In genomic region chr15:72202801-72203506, GRCh38 we compare ENCODE assay signal across 11 cellular contexts. TPM values are rescaled to one million over a fixed set of nuclear protein-coding genes. Genes with fewer than 3 reads are reported as not detected.
A peak's percentile ranks its signal among the peaks of the same experiment; 100 is the strongest.
DNase-seq lines count a peak whose midpoint lies in the region; ATAC-seq and TF ChIP-seq lines count a peak whose summit lies in the region.
"Had no signal": no experiment of that assay in that cellular context is flagged by ENCODE, and none has a peak within 500 bp of the region (broad histone marks: within the 10 kb centered on the region; RNA-seq: fewer than 3 reads in every experiment).

No MANE protein-coding gene starts in this region.

- no peak overlapping the region for H3K4me2 ChIP-seq in H9 (ENCODE audit: insufficient read depth, insufficient read length, low read length)

- no peaks in the 10 kb centered on the region for H3K79me1 ChIP-seq in H9 (ENCODE audit: insufficient read depth, low read depth, low read length, poor library complexity, severe bottlenecking)

- H3K4ac ChIP-seq in H9 (ENCODE audit: low read depth, low read length): no peak overlapping the region

- in situ Hi-C loops in Panc1 (cut with HindIII; ENCODE audit: low pct_unique_long_range_greater_than_20kb, low sequenced_read_pairs): no loop called here

- H2BK15ac ChIP-seq in H9 (ENCODE audit: low read depth, low read length): no peak overlapping the region

- CTCF ChIA-PET in Panc1 (lab: Charles Lee): no interaction called here

- H3K27ac ChIP-seq in Panc1 (ENCODE audit: low read length) (peak overlapping the region; percentile 49), endodermal cell (ENCODE audit: low read depth, low read length) (peak overlapping the region; percentile 42), rectal smooth muscle tissue (ENCODE audit: low read depth, low read length) (peak overlapping the region; percentile 31), H9 (ENCODE audit: insufficient read length, low read depth, low read length) (no peak overlapping the region)

- H3K56ac ChIP-seq in H9 (ENCODE audit: insufficient read length, low read depth, low read length): no peak overlapping the region

- peaks cover 67% of the 10 kb centered on the region for H3K36me3 ChIP-seq in Panc1 (ENCODE audit: control insufficient read depth, insufficient read depth, low read length)
- peaks cover 97% of the 10 kb centered on the region for H3K36me3 ChIP-seq in endodermal cell (ENCODE audit: control insufficient read depth, insufficient read depth, low read length)
- H3K36me3 ChIP-seq in rectal smooth muscle tissue (ENCODE audit: control insufficient read depth, insufficient read depth, low read length): peaks cover 70% of the 10 kb centered on the region

- H4K8ac ChIP-seq in H9 (replicated peaks; ENCODE audit: insufficient read length, low read depth, low read length): no peak overlapping the region

- H2BK120ac ChIP-seq in H9 (ENCODE audit: low read depth, low read length, poor library complexity, severe bottlenecking): no peak overlapping the region

- H3K9me3 Mint-ChIP-seq in CD14-positive monocyte (peaks cover 0 to 7% (median 2%) of the 10 kb centered on the region in 7 donors), endodermal cell (no peaks in the 10 kb centered on the region), H9 (no peaks in the 10 kb centered on the region)
- H3K9me3 Mint-ChIP-seq: activated T-cell treated with anti-CD3 and anti-CD28 coated beads, Interleukin-2, amount 50 U/mL, for 4 hours had no signal

- H2AK5ac ChIP-seq in H9 (ENCODE audit: insufficient read length, low read length): no peak overlapping the region

- peaks cover 99 to 100% of the 10 kb centered on the region in 2 donors for H3K36me3 Mint-ChIP-seq in CD14-positive monocyte
- H3K36me3 Mint-ChIP-seq in endodermal cell (ENCODE audit: low read depth): peaks cover 92% of the 10 kb centered on the region
- peaks cover 58 to 99% (median 92%) of the 10 kb centered on the region in 3 experiments for H3K36me3 Mint-ChIP-seq in H9 (ENCODE audit: insufficient read depth in 1 of 3, low read depth in 3 of 3)

- no TSS peak for BruUV-seq in Panc1 (replicated peaks; lab: Mats Ljungman, UMichigan)

- H3K23ac ChIP-seq in H9 (ENCODE audit: insufficient read length, low read depth, low read length): no peak overlapping the region

- H2BK12ac ChIP-seq in H9 (ENCODE audit: insufficient read length, low read depth, low read length): no peak overlapping the region

- no peak overlapping the region for H2AFZ ChIP-seq in H9 (ENCODE audit: low read length)

- H3K27me3 ChIP-seq in Panc1 (ENCODE audit: control insufficient read depth, insufficient read depth, low read length) (no peaks in the 10 kb centered on the region), endodermal cell (ENCODE audit: control insufficient read depth, insufficient read depth, low read length, poor library complexity, severe bottlenecking) (no peaks in the 10 kb centered on the region), rectal smooth muscle tissue (ENCODE audit: control insufficient read depth, insufficient read depth, low read length) (no peaks in the 10 kb centered on the region), H9 (ENCODE audit: insufficient read depth, low read length) (no peaks in the 10 kb centered on the region)

- H3K4me3 Mint-ChIP-seq in CD14-positive monocyte (no peak overlapping the region), endodermal cell (no peak overlapping the region), H9 (no peak overlapping the region)
- H3K4me3 Mint-ChIP-seq: activated T-cell treated with anti-CD3 and anti-CD28 coated beads, Interleukin-2, amount 50 U/mL, for 4 hours had no signal

- no peaks in the 10 kb centered on the region for H4K20me1 ChIP-seq in H9 (ENCODE audit: control insufficient read depth, insufficient read depth, insufficient read length)

- no peak overlapping the region for H3K4me3 ChIP-seq in Panc1 (ENCODE audit: low read depth in 2 of 2, low read length in 2 of 2)
- H3K4me3 ChIP-seq in endodermal cell (ENCODE audit: low read length): no peak overlapping the region
- H3K4me3 ChIP-seq in rectal smooth muscle tissue (ENCODE audit: low read length): no peak overlapping the region

- POLR2A ChIA-PET in Panc1 (lab: Charles Lee): no interaction called here

- H3K27me3 Mint-ChIP-seq in CD14-positive monocyte (ENCODE audit: low read depth in 3 of 3) (peaks cover 7 to 14% (median 11%) of the 10 kb centered on the region in 3 donors), endodermal cell (ENCODE audit: insufficient read depth) (no peaks in the 10 kb centered on the region), H9 (ENCODE audit: low read depth) (no peaks in the 10 kb centered on the region)

- H3K79me2 ChIP-seq in H9 (ENCODE audit: insufficient read depth, low read length): no peaks in the 10 kb centered on the region

- intact Hi-C loops in CD14-positive monocyte (cut with micrococcal nuclease): loop anchor here in 1 of 2 donors (10.0 kb wide), 1 partner anchor 52 kb away; no protein-coding TSS in a partner anchor
- intact Hi-C loops in Panc1 (cut with micrococcal nuclease; ENCODE audit: unreplicated experiment): no loop called here

- 93 to 94% methylated on average over 8 of the region's 8 CpGs for WGBS in endodermal cell (ENCODE audit: insufficient coverage in 1 of 2, insufficient read length in 1 of 2), 2 experiments
- no CpG with 5 or more reads among the region's 8 CpGs for WGBS in H9 (ENCODE audit: extremely low coverage, insufficient read length, low lambda C conversion rate)

- H3K9me3 ChIP-seq in Panc1 (ENCODE audit: control insufficient read depth, insufficient read depth, low read depth, low read length) (no peaks in the 10 kb centered on the region), endodermal cell (ENCODE audit: control insufficient read depth, low read length) (no peaks in the 10 kb centered on the region), H9 (ENCODE audit: control insufficient read depth, low read depth, low read length) (no peaks in the 10 kb centered on the region)

- H4K5ac ChIP-seq in H9 (ENCODE audit: insufficient read length, low read depth, low read length): no peak overlapping the region

- no peak overlapping the region for H3T11ph ChIP-seq in H9 (ENCODE audit: low read length)

- TF ChIP-seq CTCF in CD14-positive monocyte (IDR thresholded peaks at IDR 0.05) (no peak), Panc1 (IDR thresholded peaks at IDR 0.05) (no peak), endodermal cell (conservative IDR thresholded peaks at IDR 0.05) (no peak), H9 (conservative IDR thresholded peaks at IDR 0.05) (no peak)

- H3K18ac ChIP-seq in H9 (ENCODE audit: insufficient read length, low read depth, low read length): no peak overlapping the region

- H3K23me2 ChIP-seq in H9 (ENCODE audit: insufficient read length, low read depth, low read length, poor library complexity, severe bottlenecking): peaks cover under 1% of the 10 kb centered on the region

- peaks cover 12% of the 10 kb centered on the region for H3K4me1 Mint-ChIP-seq in CD14-positive monocyte
- H3K4me1 Mint-ChIP-seq in endodermal cell: peaks cover 2% of the 10 kb centered on the region
- H3K4me1 Mint-ChIP-seq in H9: peaks cover 2% of the 10 kb centered on the region in 2 experiments; a peak in 2 of 4 replicates

- H4K91ac ChIP-seq in H9 (ENCODE audit: insufficient read length, low read depth, low read length): no peak overlapping the region

- H3K27ac Mint-ChIP-seq in CD14-positive monocyte (peak overlapping the region in 6 of 7 donors; percentile 8 to 86 (median 38)), endodermal cell (peak overlapping the region; percentile 31), H9 (peak overlapping the region in 1 of 3 experiments; percentile 90; a peak in 2 of 7 replicates)

- H3K9ac ChIP-seq in endodermal cell (ENCODE audit: extremely low read depth, low read length, poor library complexity, severe bottlenecking): no peak overlapping the region
- no peak overlapping the region for H3K9ac ChIP-seq in rectal smooth muscle tissue (ENCODE audit: low read length)
- H3K9ac ChIP-seq in H9 (ENCODE audit: extremely low read depth, insufficient read length, low read length): no peak overlapping the region

- no peak overlapping the region for H2BK20ac ChIP-seq in H9 (ENCODE audit: low read depth, low read length, poor library complexity, severe bottlenecking)

- DNase-seq in CD14-positive monocyte (ENCODE audit: low spot score): no peak
- DNase-seq in Panc1 (ENCODE audit: low read depth, low spot score): no peak
- DNase-seq in endodermal cell: peak; percentile 20
- DNase-seq in H9: no peak
- no peak for DNase-seq in NCI-H345 (lab: John Stamatoyannopoulos, UW)
- DNase-seq: activated T-cell treated with anti-CD3 and anti-CD28 coated beads, Interleukin-2, amount 50 U/mL, for 4 hours; effector CD8-positive, alpha-beta T cell had no signal

- H3K14ac ChIP-seq in H9 (ENCODE audit: insufficient read depth, low read length): no peak overlapping the region

- ATAC-seq in Panc1: no peak
- ATAC-seq in HG02623 (IDR thresholded peaks at IDR 0.05; ENCODE audit: unreplicated experiment): no peak
- ATAC-seq in HG02981 (IDR thresholded peaks at IDR 0.05; ENCODE audit: unreplicated experiment): no peak
- ATAC-seq: activated T-cell treated with anti-CD3 and anti-CD28 coated beads, Interleukin-2, amount 50 U/mL, for 4 hours had no signal

- peaks cover 31% of the 10 kb centered on the region for H3K4me1 ChIP-seq in Panc1 (ENCODE audit: control insufficient read depth, insufficient read depth, low read length)
- H3K4me1 ChIP-seq in endodermal cell (ENCODE audit: control insufficient read depth, insufficient read depth, low read length): no peaks in the 10 kb centered on the region
- H3K4me1 ChIP-seq in rectal smooth muscle tissue (ENCODE audit: control insufficient read depth, insufficient read depth, low read length): peaks cover 7% of the 10 kb centered on the region
- no peaks in the 10 kb centered on the region for H3K4me1 ChIP-seq in H9 (ENCODE audit: insufficient read depth, low read length)

- H2BK5ac ChIP-seq in H9 (ENCODE audit: insufficient read length, low read length): no peak overlapping the region

RNA-seq across cellular contexts. Expression of gene GRAMD2A, which starts 5.4 kb away (rescaled TPM):
- not detected for polyA plus RNA-seq in CD14-positive monocyte
- total RNA-seq in Panc1 (2021; ENCODE audit: unreplicated experiment) (1.3 TPM), endodermal cell (1 to 10 TPM; 2.0 TPM), H9 (2021) (1.3 and 1.5 TPM in 2 replicates)
- 2.5 TPM for polyA plus RNA-seq in Panc1 (2012; ENCODE audit: insufficient read length)
- polyA plus RNA-seq in endodermal cell (2013, experiment 1 of 2): 1.0 TPM
- polyA plus RNA-seq in endodermal cell (2013, experiment 2 of 2): 0.54 TPM
- total RNA-seq: activated T-cell treated with anti-CD3 and anti-CD28 coated beads, Interleukin-2, amount 50 U/mL, for 4 hours; T-helper 2 cell treated with Interferon-gamma antibody and Interleukin-4, amounts not matched to agents 100 ng/mL and 5 ng/mL, for 36 hours had no signal

RNA-seq across cellular contexts. Expression of gene PKM, which starts 28.0 kb away (rescaled TPM):
- 100 to 1,000 TPM; 986 to 999 TPM for polyA plus RNA-seq in CD14-positive monocyte
- total RNA-seq in Panc1 (2021; ENCODE audit: unreplicated experiment): 1,590 TPM
- 1,992 TPM for polyA plus RNA-seq in Panc1 (2012; ENCODE audit: insufficient read length)
- 1,000 to 10,000 TPM; 2,197 to 2,355 TPM for total RNA-seq in endodermal cell
- polyA plus RNA-seq in endodermal cell (2013, experiment 1 of 2): 1,203 TPM
- polyA plus RNA-seq in endodermal cell (2013, experiment 2 of 2): 1,289 TPM
- 1,026 and 1,042 TPM in 2 replicates for total RNA-seq in H9 (2021)
